In genomic region chr11:97140885-97141494, GRCh38 we compare ENCODE assay signal across 8 cellular contexts.
DNase-seq lines count a peak whose midpoint lies in the region; ATAC-seq and TF ChIP-seq lines count a peak whose summit lies in the region.

No MANE protein-coding gene starts in this region.

- H3K27me3 Mint-ChIP-seq in CD8-positive, alpha-beta T cell (ENCODE audit: low read depth), result no peaks in the 10 kb centered on the region

- H3K4me1 ChIP-seq in Karpas-422 (ENCODE audit: low read length) (no peaks in the 10 kb centered on the region), right lobe of liver (no peaks in the 10 kb centered on the region)
- H3K4me1 ChIP-seq in CD8-positive, alpha-beta T cell (ENCODE audit: insufficient read depth, low read length), result no peaks in the 10 kb centered on the region

- ATAC-seq in right lobe of liver (peak; percentile 25 to 61 (median 39)), GM19395 (IDR thresholded peaks at IDR 0.05; ENCODE audit: unreplicated experiment) (no peak)
- ATAC-seq in CD8-positive, alpha-beta T cell, result no peak

- H3K4me3 ChIP-seq in Karpas-422 (ENCODE audit: low read length), result no peak overlapping the region; the same call in 1 of the 2 replicates
- H3K4me3 ChIP-seq in right lobe of liver, result no peak overlapping the region
- no peak overlapping the region for H3K4me3 ChIP-seq in CD8-positive, alpha-beta T cell (ENCODE audit: low read depth, low read length)

- peaks cover 16% of the 10 kb centered on the region for H3K9me3 Mint-ChIP-seq in CD8-positive, alpha-beta T cell

- H3K27ac ChIP-seq in Karpas-422 (ENCODE audit: low read length) (no peak overlapping the region), VCaP (no peak overlapping the region), right lobe of liver (no peak overlapping the region)
- no peak overlapping the region for H3K27ac ChIP-seq in CD8-positive, alpha-beta T cell (ENCODE audit: low read depth, low read length)

- H3K79me2 ChIP-seq in Karpas-422 (ENCODE audit: low read length), result no peaks in the 10 kb centered on the region

- TF ChIP-seq CTCF in GM12874 (IDR thresholded peaks at IDR 0.05; ENCODE audit: insufficient read depth, low read depth, low read length), result peak; percentile 58
- peak; percentile 91 for TF ChIP-seq CTCF in VCaP (conservative IDR thresholded peaks at IDR 0.05)
- TF ChIP-seq CTCF in right lobe of liver (IDR thresholded peaks at IDR 0.05), result peak; percentile 31 to 55 (median 38)
- TF ChIP-seq CTCF in CD8-positive, alpha-beta T cell (IDR thresholded peaks at IDR 0.05), result no peak

- H3K4me3 Mint-ChIP-seq in CD8-positive, alpha-beta T cell, result no peak overlapping the region

- H3K36me3 ChIP-seq in Karpas-422 (ENCODE audit: insufficient read depth, low read length) (no peaks in the 10 kb centered on the region), right lobe of liver (no peaks in the 10 kb centered on the region)
- no peaks in the 10 kb centered on the region for H3K36me3 ChIP-seq in CD8-positive, alpha-beta T cell (ENCODE audit: insufficient read depth, low read length)

- no peaks in the 10 kb centered on the region for H3K36me3 Mint-ChIP-seq in CD8-positive, alpha-beta T cell

- 20% methylated on average over 2 of the region's 2 CpGs for WGBS in right lobe of liver (ENCODE audit: insufficient coverage, low coverage, low lambda C conversion rate, missing lambda C conversion rate)

- no peaks in the 10 kb centered on the region for H4K20me1 ChIP-seq in Karpas-422 (ENCODE audit: insufficient read depth, low read depth, low read length)

- TF ChIP-seq POLR2A in right lobe of liver (IDR thresholded peaks at IDR 0.05), result no peak

- H3K9me2 ChIP-seq in Karpas-422 (replicated peaks; ENCODE audit: insufficient read depth, low read length), result no peaks in the 10 kb centered on the region

- no peak overlapping the region for H3K27ac Mint-ChIP-seq in CD8-positive, alpha-beta T cell

- CTCF ChIA-PET in CD8-positive, alpha-beta T cell (lab: Charles Lee), result no interaction called here

- no peaks in the 10 kb centered on the region for H3K4me1 Mint-ChIP-seq in CD8-positive, alpha-beta T cell (ENCODE audit: low read depth)

- H2AFZ ChIP-seq in Karpas-422 (ENCODE audit: low read length), result no peak overlapping the region

- POLR2A ChIA-PET in CD8-positive, alpha-beta T cell (lab: Charles Lee), result no interaction called here

- DNase-seq in Karpas-422, result peak; percentile 49
- DNase-seq in right lobe of liver, result no peak
- no peak for DNase-seq in HuH-7 (ENCODE audit: low spot score)
- no peak for DNase-seq in CD8-positive, alpha-beta T cell
- DNase-seq in cerebellar cortex (ENCODE audit: low spot score), result no peak

- no peaks in the 10 kb centered on the region for H3K27me3 ChIP-seq in Karpas-422 (ENCODE audit: low read length)
- H3K27me3 ChIP-seq in right lobe of liver, result no peaks in the 10 kb centered on the region
- H3K27me3 ChIP-seq in CD8-positive, alpha-beta T cell (ENCODE audit: insufficient read depth, low read length), result no peaks in the 10 kb centered on the region

- intact Hi-C loops in right lobe of liver (cut with DNase I), result no loop called here
- intact Hi-C loops in CD8-positive, alpha-beta T cell (cut with DNase I, micrococcal nuclease), result no loop called here

- H3K9ac ChIP-seq in Karpas-422 (ENCODE audit: low read length), result no peak overlapping the region

- H3K9me3 ChIP-seq in Karpas-422 (ENCODE audit: low read length) (peaks cover 69% of the 10 kb centered on the region), right lobe of liver (no peaks in the 10 kb centered on the region)
- H3K9me3 ChIP-seq in CD8-positive, alpha-beta T cell (ENCODE audit: low read length), result no peaks in the 10 kb centered on the region

- H3K4me2 ChIP-seq in Karpas-422 (ENCODE audit: low read depth, low read length, poor library complexity, severe bottlenecking), result no peak overlapping the region

Comparison
In these comparisons a context has a peak if more than half of its experiments do, and no peak if none do; other contexts are left out.
1. ATAC-seq: peak in right lobe of liver (4 of 4); none in GM19395 (single experiment) and CD8-positive, alpha-beta T cell (single experiment).